ENCODE assay signal across 8 cellular contexts in the genomic region with DNA sequence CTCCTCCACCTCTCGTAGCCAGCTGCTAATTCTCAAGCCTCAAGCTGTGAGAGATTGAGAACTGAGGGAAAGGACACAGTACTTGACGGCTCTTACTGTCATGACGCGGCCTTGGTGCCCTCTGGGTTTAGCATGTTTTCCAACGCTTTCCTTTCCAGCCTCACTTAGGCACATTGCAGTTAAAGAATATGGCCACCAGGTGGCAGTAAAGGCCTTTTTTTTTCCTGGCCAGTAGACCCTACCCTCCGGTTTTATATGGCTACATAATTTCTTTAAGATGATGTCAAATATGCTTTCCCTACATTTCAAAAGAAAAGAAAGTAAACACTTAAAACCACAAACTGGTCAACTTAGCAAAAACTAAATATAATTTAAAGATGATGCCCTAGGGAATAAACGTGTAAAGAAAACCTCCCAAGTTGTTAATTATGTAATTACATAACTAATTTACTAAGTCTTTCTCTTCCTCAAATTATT. TPM values are rescaled to one million over a fixed set of nuclear protein-coding genes. Genes with fewer than 3 reads are reported as not detected.
A peak's percentile ranks its signal among the peaks of the same experiment; 100 is the strongest.
DNase-seq lines count a peak whose midpoint lies in the region; ATAC-seq, FAIRE-seq and TF ChIP-seq lines count a peak whose summit lies in the region.

No MANE protein-coding gene starts in this region.

- no TSS peak for BruUV-seq in HepG2 (replicated peaks; lab: Mats Ljungman, UMichigan)

- H3K4me1 ChIP-seq in HAP-1 (no peaks in the 10 kb centered on the region), HepG2 (ENCODE audit: insufficient read depth, low read length) (no peaks in the 10 kb centered on the region)

- CTCF ChIA-PET in HepG2 (lab: Yijun Ruan, JAX; ENCODE audit: low intra/inter-chr PET ratio, low total read pairs) = interaction anchor here (1.2 to 2.0 kb wide), 2 partner anchors 86 to 677 kb away, joined by 3 to 10 read pairs; no protein-coding TSS in a partner anchor

- DNase-seq in C1 segment of cervical spinal cord (lab: John Stamatoyannopoulos, UW) (peak in 10 of 14 donors; percentile 1 to 37 (median 20)), HAP-1 (ENCODE audit: low spot score in 2 of 2) (peak; percentile 76 to 83), NCI-H226 (peak; percentile 47), WERI-Rb-1 (peak; percentile 70), choroid plexus epithelial cell (ENCODE audit: low read depth) (peak; percentile 90), HepG2 (ENCODE audit: low spot score) (peak; percentile 64)
- DNase-seq in stimulated activated CD4-positive, alpha-beta T cell treated with anti-CD3 and anti-CD28 coated beads, TNF-alpha, amount 100 ng/mL, for 24 hours (ENCODE audit: low read depth in 3 of 3) = peak; percentile 25 to 47 (median 36)

- H3K36me3 ChIP-seq in HAP-1 (replicated peaks) = no peaks in the 10 kb centered on the region
- H3K36me3 ChIP-seq in WERI-Rb-1 = peaks cover 11% of the 10 kb centered on the region
- H3K36me3 ChIP-seq in HepG2 (replicated peaks in 1 of 2; ENCODE audit: control insufficient read depth in 1 of 2, insufficient read depth in 2 of 2, low read length in 2 of 2) = peaks cover 5 to 14% of the 10 kb centered on the region in 2 experiments; a peak in 4 of 5 replicates

- POLR2A ChIA-PET in HepG2 (lab: Yijun Ruan, JAX) = no interaction called here

- in situ Hi-C loops in HAP-1 (cut with MboI; ENCODE audit: low sequenced_read_pairs) = loop anchor here (10.0 to 25.0 kb wide), 3 partner anchors 404 to 1317 kb away; partner anchors contain the start of genes CENPL and DARS2
- in situ Hi-C loops in HepG2 (cut with HindIII; ENCODE audit: extremely low pct_ligation_motif_present, low pct_unique_long_range_greater_than_20kb) = loop anchor here (5.0 kb wide), 1 partner anchor 402 kb away; the partner anchor contains the start of genes CENPL and DARS2

- TF ChIP-seq EP300 in HepG2 (IDR thresholded peaks at IDR 0.05; ENCODE audit: low read depth in 2 of 2, low read length in 2 of 2) (no peak), HepG2 (CRISPR knock-in tag; IDR thresholded peaks at IDR 0.05; ENCODE audit: borderline replicate concordance) (no peak)

- intact Hi-C loops in HepG2 (cut with micrococcal nuclease; ENCODE audit: unreplicated experiment) = loop anchor here (1.0 to 10.0 kb wide), 5 partner anchors 86 to 796 kb away; partner anchors contain the start of genes CENPL, DARS2 and KLHL20

- no peak overlapping the region for H3K9ac ChIP-seq in HepG2 (ENCODE audit: insufficient read depth, low read depth, low read length)

- H2AFZ ChIP-seq in HepG2 (ENCODE audit: low read length) = no peak overlapping the region

- no peak overlapping the region for H3K4me3 ChIP-seq in HAP-1
- H3K4me3 ChIP-seq in WERI-Rb-1 (ENCODE audit: low read depth, low read length) = no peak overlapping the region
- peak overlapping the region; percentile 25 for H3K4me3 ChIP-seq in choroid plexus epithelial cell (ENCODE audit: low read depth, low read length)
- H3K4me3 ChIP-seq in HepG2 (replicated peaks in 1 of 3; ENCODE audit: insufficient read depth in 1 of 3, low read depth in 2 of 3, low read length in 3 of 3) = no peak overlapping the region

- peak overlapping the region; percentile 50; the same call in 1 of the 2 replicates for H3K4me2 ChIP-seq in HepG2 (ENCODE audit: low read depth, low read length)

- no peaks in the 10 kb centered on the region for H3K79me2 ChIP-seq in HepG2 (ENCODE audit: insufficient read depth, low read length)

- peak; percentile 90 for ATAC-seq in HepG2
- ATAC-seq in HG03442 (IDR thresholded peaks at IDR 0.05; ENCODE audit: unreplicated experiment) = no peak

- H3K27ac ChIP-seq in WERI-Rb-1 (no peak overlapping the region), HepG2 (ENCODE audit: extremely low read length, insufficient read depth, low read length) (no peak overlapping the region)

- TF ChIP-seq RAD21 in HepG2 (CRISPR knock-in tag; IDR thresholded peaks at IDR 0.05) = peak; percentile 77

- H3K9me3 ChIP-seq in HAP-1 (no peaks in the 10 kb centered on the region), WERI-Rb-1 (ENCODE audit: severe bottlenecking) (no peaks in the 10 kb centered on the region), HepG2 (ENCODE audit: low read length) (no peaks in the 10 kb centered on the region)

- TF ChIP-seq POLR2A in HepG2 (IDR thresholded peaks at IDR 0.05; ENCODE audit: insufficient read depth in 1 of 2, low read depth in 2 of 2, low read length in 2 of 2) = no peak

- H3K27me3 ChIP-seq in HAP-1 (ENCODE audit: low read depth) = no peaks in the 10 kb centered on the region
- no peaks in the 10 kb centered on the region for H3K27me3 ChIP-seq in WERI-Rb-1 (ENCODE audit: insufficient read depth, low read depth, severe bottlenecking)
- no peaks in the 10 kb centered on the region for H3K27me3 ChIP-seq in HepG2 (ENCODE audit: control insufficient read depth in 1 of 2, insufficient read depth in 2 of 2, low read length in 2 of 2)

- WGBS in HepG2 (ENCODE audit: low lambda C conversion rate) = 32% methylated on average over 7 of the region's 7 CpGs

- TF ChIP-seq CTCF in WERI-Rb-1 (IDR thresholded peaks at IDR 0.05; ENCODE audit: low read depth, low read length) (peak; percentile 71), choroid plexus epithelial cell (conservative IDR thresholded peaks at IDR 0.05; ENCODE audit: low read depth, low read length) (peak; percentile 82), HepG2 (CRISPR knock-in tag; IDR thresholded peaks at IDR 0.05) (peak; percentile 83)

- no peaks in the 10 kb centered on the region for H4K20me1 ChIP-seq in HepG2 (ENCODE audit: insufficient read depth, low read length)

- peak; percentile 95 for FAIRE-seq in HepG2 (lab: Jason Lieb, UNC)

TF ChIP-seq in HepG2, 621 proteins besides CTCF, POLR2A, EP300 and RAD21 (continues in another document):
- no peak for TF ChIP-seq ZNF235 (CRISPR knock-in tag; IDR thresholded peaks at IDR 0.05; ENCODE audit: borderline replicate concordance)
- TF ChIP-seq MXD1 (CRISPR knock-in tag; IDR thresholded peaks at IDR 0.05) = no peak
- peak; percentile 89 for TF ChIP-seq STAG1 (CRISPR knock-in tag; IDR thresholded peaks at IDR 0.05)
- TF ChIP-seq SRY (CRISPR knock-in tag; IDR thresholded peaks at IDR 0.05) = no peak
- 0 out of 2 replicates have a peak, but pooled peaks have one; percentile 20 for TF ChIP-seq YEATS2 (CRISPR knock-in tag; IDR thresholded peaks at IDR 0.05; ENCODE audit: borderline replicate concordance)
- TF ChIP-seq POGZ (CRISPR knock-in tag; IDR thresholded peaks at IDR 0.05) = peak; percentile 53
- no peak for TF ChIP-seq ZNF430 (CRISPR knock-in tag; IDR thresholded peaks at IDR 0.05)
- TF ChIP-seq MXD4 (CRISPR knock-in tag; IDR thresholded peaks at IDR 0.05) = no peak
- 0 out of 2 replicates have a peak, but pooled peaks have one; percentile 32 for TF ChIP-seq KMT2B (CRISPR knock-in tag; IDR thresholded peaks at IDR 0.05)
- TF ChIP-seq ZMYM4 (CRISPR knock-in tag; IDR thresholded peaks at IDR 0.05) = peak; percentile 33; the same call in 1 of the 2 replicates
- no peak for TF ChIP-seq KLF6 (CRISPR knock-in tag; IDR thresholded peaks at IDR 0.05)
- peak; percentile 56; the same call in 1 of the 2 replicates for TF ChIP-seq SMAD3 (CRISPR knock-in tag; IDR thresholded peaks at IDR 0.05)
- TF ChIP-seq KAT8 (CRISPR knock-in tag; IDR thresholded peaks at IDR 0.05) = 0 out of 2 replicates have a peak, but pooled peaks have one; percentile 44
- TF ChIP-seq FOXA3 (CRISPR knock-in tag; IDR thresholded peaks at IDR 0.05) = peak; percentile 24; the same call in 1 of the 2 replicates

RNA-seq across cellular contexts. Expression of gene PRDX6, which starts 56.8 kb away (rescaled TPM):
- 309 and 409 TPM in 2 replicates for total RNA-seq in HepG2 (2016; rRNA removed; fragmentation: Illumina TruSeq; extraction: Trizol)
- total RNA-seq in HepG2 (2016; cell fraction: cytosol; rRNA removed; fragmentation: Illumina TruSeq; extraction: Trizol; ENCODE audit: low read depth) = 101 and 108 TPM in 2 replicates
- total RNA-seq in HepG2 (2016; cell fraction: insoluble cytoplasmic fraction; rRNA removed; fragmentation: Illumina TruSeq; extraction: Trizol) = 290 and 420 TPM in 2 replicates
- total RNA-seq in HepG2 (2016; cell fraction: membrane; rRNA removed; fragmentation: Illumina TruSeq; extraction: Trizol) = 163 and 164 TPM in 2 replicates
- 158 and 162 TPM in 2 replicates for total RNA-seq in HepG2 (2016; cell fraction: nucleus; rRNA removed; fragmentation: Illumina TruSeq; extraction: Trizol)
- polyA plus RNA-seq in HepG2 (2011; rRNA removed) = 182 and 224 TPM in 2 replicates
- 148 and 182 TPM in 2 replicates for polyA plus RNA-seq in HepG2 (2011; cell fraction: cytosol; rRNA removed)
- 77.5 and 98.5 TPM in 2 replicates for polyA plus RNA-seq in HepG2 (2011; cell fraction: nucleus; rRNA removed)
- 214 and 298 TPM in 2 replicates for polyA plus RNA-seq in HepG2 (2012)
- 220 and 232 TPM in 2 replicates for polyA plus RNA-seq in HepG2 (2016; cell fraction: cytosol; fragmentation: Illumina TruSeq; extraction: Trizol; ENCODE audit: low read depth)
- 592 and 617 TPM in 2 replicates for polyA plus RNA-seq in HepG2 (2016; cell fraction: insoluble cytoplasmic fraction; fragmentation: Illumina TruSeq; extraction: Trizol; ENCODE audit: low read depth)
- polyA plus RNA-seq in HepG2 (2016; cell fraction: membrane; fragmentation: Illumina TruSeq; extraction: Trizol; ENCODE audit: low read depth) = 227 and 237 TPM in 2 replicates
- 302 and 311 TPM in 2 replicates for polyA plus RNA-seq in HepG2 (2016; cell fraction: nucleus; fragmentation: Illumina TruSeq; extraction: Trizol; ENCODE audit: insufficient read depth, low read depth)
- 405 and 1,001 TPM in 2 replicates for polyA minus RNA-seq in HepG2 (2011; rRNA and poly(A)+ RNA removed; ENCODE audit: low replicate concordance)
- polyA minus RNA-seq in HepG2 (2011; cell fraction: cytosol; rRNA and poly(A)+ RNA removed) = 141 and 192 TPM in 2 replicates
- polyA minus RNA-seq in HepG2 (2011; cell fraction: nucleus; rRNA and poly(A)+ RNA removed) = 97.6 and 120 TPM in 2 replicates

Comparison
In these comparisons a context has a peak if more than half of its experiments do, and no peak if none do; other contexts are left out.
1. DNase-seq: peak in every context shown above with its lines; median percentile 90 in choroid plexus epithelial cell; 80 in HAP-1; 70 in WERI-Rb-1; 64 in HepG2; 47 in NCI-H226; 36 in stimulated activated CD4-positive, alpha-beta T cell treated with anti-CD3 and anti-CD28 coated beads, TNF-alpha, amount 100 ng/mL, for 24 hours; 20 in C1 segment of cervical spinal cord.